ENCODE assay signal across 20 cellular contexts in genomic region chr11:94553938-94554337, GRCh38. TPM values are rescaled to one million over a fixed set of nuclear protein-coding genes. Genes with fewer than 3 reads are reported as not detected.
A peak's percentile ranks its signal among the peaks of the same experiment; 100 is the strongest.
DNase-seq lines count a peak whose midpoint lies in the region; ATAC-seq and TF ChIP-seq lines count a peak whose summit lies in the region.
"Had no signal": no experiment of that assay in that cellular context is flagged by ENCODE, and none has a peak within 500 bp of the region (broad histone marks: within the 10 kb centered on the region; RNA-seq: fewer than 3 reads in every experiment).

No MANE protein-coding gene starts in this region.

- in situ Hi-C loops in Panc1 (cut with HindIII; ENCODE audit: low pct_unique_long_range_greater_than_20kb, low sequenced_read_pairs): no loop called here

- intact Hi-C loops in Panc1 (cut with micrococcal nuclease; ENCODE audit: unreplicated experiment): no loop called here

- H3K4me3 ChIP-seq in Panc1 (ENCODE audit: low read depth in 2 of 2, low read length in 2 of 2): no peak overlapping the region
- H3K4me3 ChIP-seq in fibroblast of the aortic adventitia (ENCODE audit: low read depth, low read length): no peak overlapping the region
- H3K4me3 ChIP-seq: colonic mucosa, GM23338, psoas muscle had no signal

- DNase-seq in DMS 273 treated with DMSO at 0.1 percent for 48 hours (lab: John Stamatoyannopoulos, UW) (peak; percentile 88), MV-4-11 (lab: John Stamatoyannopoulos, UW) (peak; percentile 47), Panc1 (ENCODE audit: low read depth, low spot score) (no peak), fibroblast of the aortic adventitia (ENCODE audit: low read depth) (peak; percentile 68), islet precursor cell (no peak), erythroblast (lab: John Stamatoyannopoulos, UW) (no peak), DMS153 (lab: John Stamatoyannopoulos, UW) (no peak)
- no peak for DNase-seq in activated naive CD4-positive, alpha-beta T cell (lab: John Stamatoyannopoulos, UW)
- DNase-seq: activated naive CD8-positive, alpha-beta T cell treated with anti-CD3 and anti-CD28 coated beads, Interleukin-2, amount 10 ng/mL, durations not matched to agents 7 days and 5 days; colonic mucosa; DND-41; Kasumi-1; kidney; NCI-H526; psoas muscle; SHP77 treated with DMSO at 0.1 percent for 48 hours; stimulated activated CD4-positive, alpha-beta T cell treated with anti-CD3 and anti-CD28 coated beads, Interleukin-4, amount 100 ng/mL, for 24 hours had no signal

- CTCF ChIA-PET in Panc1 (lab: Charles Lee): no interaction called here

- no peaks in the 10 kb centered on the region for H3K9me3 ChIP-seq in Panc1 (ENCODE audit: control insufficient read depth, insufficient read depth, low read depth, low read length)
- H3K9me3 ChIP-seq: colonic mucosa, psoas muscle had no signal

- H3K36me3 ChIP-seq in Panc1 (ENCODE audit: control insufficient read depth, insufficient read depth, low read length): no peaks in the 10 kb centered on the region
- H3K36me3 ChIP-seq: colonic mucosa had no signal

- TF ChIP-seq CTCF in Panc1 (IDR thresholded peaks at IDR 0.05): no peak
- no peak for TF ChIP-seq CTCF in fibroblast of the aortic adventitia (IDR thresholded peaks at IDR 0.05; ENCODE audit: insufficient read depth, low read length)

- H3K4me1 ChIP-seq in Panc1 (ENCODE audit: control insufficient read depth, insufficient read depth, low read length): peaks cover 1% of the 10 kb centered on the region; the same call in 1 of the 2 replicates
- H3K4me1 ChIP-seq: colonic mucosa, psoas muscle had no signal

- no peak overlapping the region for H3K27ac ChIP-seq in Panc1 (ENCODE audit: low read length)
- H3K27ac ChIP-seq: colonic mucosa, psoas muscle, VCaP had no signal

- BruUV-seq in Panc1 (replicated peaks; lab: Mats Ljungman, UMichigan): no TSS peak

- no peak for TF ChIP-seq POLR2A in erythroblast (IDR thresholded peaks at IDR 0.05; ENCODE audit: low read length)

- ATAC-seq in Panc1: peak; percentile 49; the same call in 1 of the 2 replicates
- ATAC-seq: GM23338; psoas muscle; stimulated activated memory B cell treated with anti-CD40 and anti-IgM and Interleukin-4, amounts not matched to agents 10 μg/mL and 1 μg/mL and 100 μg/mL, for 72 hours had no signal

- POLR2A ChIA-PET in Panc1 (lab: Charles Lee): no interaction called here

- H3K27me3 ChIP-seq in Panc1 (ENCODE audit: control insufficient read depth, insufficient read depth, low read length): no peaks in the 10 kb centered on the region
- H3K27me3 ChIP-seq: colonic mucosa had no signal

RNA-seq across cellular contexts. Expression of gene FUT4, which starts 10.2 kb away (rescaled TPM):
- total RNA-seq in Panc1 (2021; ENCODE audit: unreplicated experiment) (11.2 TPM), fibroblast of the aortic adventitia (ENCODE audit: low replicate concordance) (5.6 and 7.1 TPM in 2 replicates)
- polyA plus RNA-seq in Panc1 (2012; ENCODE audit: insufficient read length): 4.5 TPM

RNA-seq across cellular contexts. Expression of gene PIWIL4, which starts 13.2 kb away (rescaled TPM):
- total RNA-seq in Panc1 (2021; ENCODE audit: unreplicated experiment) (2.1 TPM), fibroblast of the aortic adventitia (ENCODE audit: low replicate concordance) (2.7 and 5.6 TPM in 2 replicates)
- 0.84 TPM for polyA plus RNA-seq in Panc1 (2012; ENCODE audit: insufficient read length)

RNA-seq across cellular contexts. Expression of gene C11orf97, which starts 41.7 kb away (rescaled TPM):
- total RNA-seq in Panc1 (2021; ENCODE audit: unreplicated experiment) (not detected), fibroblast of the aortic adventitia (ENCODE audit: low replicate concordance) (not detected in 2 replicates)
- not detected for polyA plus RNA-seq in Panc1 (2012; ENCODE audit: insufficient read length)
- total RNA-seq: activated naive CD8-positive, alpha-beta T cell treated with anti-CD3 and anti-CD28 coated beads, Interleukin-2, amount 10 ng/mL, durations not matched to agents 7 days and 5 days; colonic mucosa; GM23338; kidney; psoas muscle had no signal
- polyA plus RNA-seq: GM23338 had no signal

Comparison
In these comparisons a context has a peak if more than half of its experiments do, and no peak if none do; other contexts are left out.
1. DNase-seq: peak in DMS 273 treated with DMSO at 0.1 percent for 48 hours (single experiment), MV-4-11 (single experiment) and fibroblast of the aortic adventitia (single experiment); none in Panc1 (single experiment), islet precursor cell (single experiment), activated naive CD4-positive, alpha-beta T cell (0 of 4), erythroblast (0 of 2) and DMS153 (single experiment).